8 cellular contexts compared by ENCODE assay signal in genomic region chr9:137190315-137190853, GRCh38. TPM values are rescaled to one million over a fixed set of nuclear protein-coding genes. Genes with fewer than 3 reads are reported as not detected.
DNase-seq lines count a peak whose midpoint lies in the region; ATAC-seq and TF ChIP-seq lines count a peak whose summit lies in the region.

No MANE protein-coding gene starts in this region.

- H3K4me1 ChIP-seq in foreskin keratinocyte, result peaks cover 3% of the 10 kb centered on the region
- H3K4me1 ChIP-seq in stomach, result peaks cover 49 to 90% (median 87%) of the 10 kb centered on the region in 4 donors

- DNase-seq in activated T-cell treated with anti-CD3 and anti-CD28 coated beads, Interleukin-2, amount 50 U/mL, for 24 hours, result no peak
- DNase-seq in activated T-cell treated with anti-CD3 and anti-CD28 coated beads for 4 hours (no peak), activated B cell treated with CpG ODN at 0.5 μM for 24 hours (no peak), foreskin keratinocyte (no peak), stomach (peak; percentile 53), NCI-H510A (lab: John Stamatoyannopoulos, UW) (no peak)
- DNase-seq in stimulated activated CD8-positive, alpha-beta memory T cell treated with anti-CD3 and anti-CD28 coated beads, Interleukin-4, amount 100 ng/mL, for 48 hours, result no peak

- H3K36me3 ChIP-seq in stomach, result peaks cover 21 to 50% (median 46%) of the 10 kb centered on the region in 4 donors

- peak overlapping the region; percentile 97 for H3K27ac Mint-ChIP-seq in activated T-cell treated with anti-CD3 and anti-CD28 coated beads, Interleukin-2, amount 50 U/mL, for 24 hours
- peak overlapping the region; percentile 41 for H3K27ac Mint-ChIP-seq in activated B cell treated with CpG ODN at 0.5 μM for 24 hours

- ATAC-seq in activated B cell treated with CpG ODN at 0.5 μM for 24 hours (ENCODE audit: low read depth) (no peak), foreskin keratinocyte (no peak), GM18505 (IDR thresholded peaks at IDR 0.05; ENCODE audit: unreplicated experiment) (no peak)

- no peak for TF ChIP-seq POLR2A in stomach (IDR thresholded peaks at IDR 0.05)
- TF ChIP-seq POLR2A in GM18505 (IDR thresholded peaks at IDR 0.05; ENCODE audit: borderline replicate concordance, extremely low read depth, insufficient read depth, insufficient read length), result no peak

- POLR2A ChIA-PET in activated B cell treated with CpG ODN at 0.5 μM for 24 hours (lab: Charles Lee), result interaction anchor here (0.6 to 4.4 kb wide), 7 partner anchors 8 to 64 kb away, joined by 8 to 49 read pairs (median 17); partner anchors contain the start of genes NDOR1, RNF224, TMEM203 and TPRN

- H3K4me1 Mint-ChIP-seq in activated T-cell treated with anti-CD3 and anti-CD28 coated beads, Interleukin-2, amount 50 U/mL, for 24 hours (ENCODE audit: low read depth), result peaks cover 45% of the 10 kb centered on the region
- H3K4me1 Mint-ChIP-seq in activated B cell treated with CpG ODN at 0.5 μM for 24 hours, result peaks cover 36% of the 10 kb centered on the region

- H3K27ac ChIP-seq in foreskin keratinocyte, result no peak overlapping the region
- H3K27ac ChIP-seq in stomach, result peak overlapping the region; percentile 96 to 97 (median 96)

- no peak for TF ChIP-seq CTCF in activated B cell treated with CpG ODN at 0.5 μM for 24 hours (IDR thresholded peaks at IDR 0.05)
- peak; percentile 14 for TF ChIP-seq CTCF in foreskin keratinocyte (conservative IDR thresholded peaks at IDR 0.05)
- TF ChIP-seq CTCF in stomach (IDR thresholded peaks at IDR 0.05), result no peak

- CTCF ChIA-PET in activated B cell treated with CpG ODN at 0.5 μM for 24 hours (lab: Charles Lee), result interaction anchor here (1.4 to 2.0 kb wide), 3 partner anchors 14 to 46 kb away, joined by 3 to 8 read pairs (median 7); no protein-coding TSS in a partner anchor

- H3K27me3 Mint-ChIP-seq in activated T-cell treated with anti-CD3 and anti-CD28 coated beads, Interleukin-2, amount 50 U/mL, for 24 hours, result no peaks in the 10 kb centered on the region
- H3K27me3 Mint-ChIP-seq in activated B cell treated with CpG ODN at 0.5 μM for 24 hours, result no peaks in the 10 kb centered on the region

- WGBS in stomach, 5 donors, result 29 to 58% (median 46%) methylated on average over 4 to 9 of the region's 9 CpGs

- H3K27me3 ChIP-seq in foreskin keratinocyte, result no peaks in the 10 kb centered on the region
- H3K27me3 ChIP-seq in stomach, result no peaks in the 10 kb centered on the region

- intact Hi-C loops in activated B cell treated with CpG ODN at 0.5 μM for 24 hours (cut with micrococcal nuclease), result no loop called here
- intact Hi-C loops in stomach (cut with DNase I; ENCODE audit: low total_unique reads), result no loop called here

- H3K9me3 Mint-ChIP-seq in activated T-cell treated with anti-CD3 and anti-CD28 coated beads, Interleukin-2, amount 50 U/mL, for 24 hours, result no peaks in the 10 kb centered on the region
- no peaks in the 10 kb centered on the region for H3K9me3 Mint-ChIP-seq in activated B cell treated with CpG ODN at 0.5 μM for 24 hours

- peak overlapping the region; percentile 96 for H3K4me3 Mint-ChIP-seq in activated T-cell treated with anti-CD3 and anti-CD28 coated beads, Interleukin-2, amount 50 U/mL, for 24 hours
- peak overlapping the region; percentile 64 for H3K4me3 Mint-ChIP-seq in activated B cell treated with CpG ODN at 0.5 μM for 24 hours

- peaks cover 55% of the 10 kb centered on the region for H3K36me3 Mint-ChIP-seq in activated T-cell treated with anti-CD3 and anti-CD28 coated beads, Interleukin-2, amount 50 U/mL, for 24 hours (ENCODE audit: low read depth)
- peaks cover 37% of the 10 kb centered on the region for H3K36me3 Mint-ChIP-seq in activated B cell treated with CpG ODN at 0.5 μM for 24 hours (ENCODE audit: low read depth)

- no peak for TF ChIP-seq EP300 in stomach (IDR thresholded peaks at IDR 0.05)

- peak overlapping the region in 3 of 4 donors; percentile 96 to 99 (median 98) for H3K4me3 ChIP-seq in stomach

- no peaks in the 10 kb centered on the region for H3K9me3 ChIP-seq in stomach

RNA-seq across cellular contexts. Expression of gene SSNA1, which starts 1.9 kb away (rescaled TPM):
- 71.9 and 76.8 TPM in 2 replicates for total RNA-seq in activated B cell treated with CpG ODN at 0.5 μM for 24 hours
- total RNA-seq in foreskin keratinocyte, result 98.8 and 102 TPM in 2 replicates
- 174 and 179 TPM in 2 replicates for polyA plus RNA-seq in foreskin keratinocyte
- 100 to 1,000 TPM in 2 of 5 donors, 10 to 100 TPM in 3; 28.1 to 154 (median 81.4) TPM for total RNA-seq in stomach
- 100 to 1,000 TPM; 118 to 146 (median 135) TPM for polyA plus RNA-seq in stomach

RNA-seq across cellular contexts. Expression of gene ANAPC2, which starts 2.0 kb away (rescaled TPM):
- 75.7 and 93.9 TPM in 2 replicates for total RNA-seq in activated B cell treated with CpG ODN at 0.5 μM for 24 hours
- 20.8 TPM in 2 replicates for total RNA-seq in foreskin keratinocyte
- polyA plus RNA-seq in foreskin keratinocyte, result 16.4 and 17.2 TPM in 2 replicates
- 100 to 1,000 TPM in 1 of 5 donors, 10 to 100 TPM in 4; 35.8 to 147 (median 42.9) TPM for total RNA-seq in stomach
- 10 to 100 TPM; 26.1 to 45.0 (median 40.7) TPM for polyA plus RNA-seq in stomach

RNA-seq across cellular contexts. Expression of gene TPRN, which starts 10.2 kb away (rescaled TPM):
- total RNA-seq in activated B cell treated with CpG ODN at 0.5 μM for 24 hours, result 9.3 and 11.4 TPM in 2 replicates
- total RNA-seq in foreskin keratinocyte, result 6.2 and 6.6 TPM in 2 replicates
- polyA plus RNA-seq in foreskin keratinocyte, result 6.1 TPM in 2 replicates
- total RNA-seq in stomach, result 100 to 1,000 TPM in 1 of 5 donors, 10 to 100 TPM in 3, 1 to 10 TPM in 1; 8.8 to 161 (median 25.0) TPM
- polyA plus RNA-seq in stomach, result 10 to 100 TPM; 23.5 to 36.9 (median 24.3) TPM

RNA-seq across cellular contexts. Expression of gene TMEM203, which starts 15.1 kb away (rescaled TPM):
- total RNA-seq in activated B cell treated with CpG ODN at 0.5 μM for 24 hours (32.7 and 34.1 TPM in 2 replicates), foreskin keratinocyte (30.5 and 30.8 TPM in 2 replicates), stomach (10 to 100 TPM; 20.6 to 33.5 (median 28.0) TPM)
- polyA plus RNA-seq in foreskin keratinocyte (39.3 and 41.7 TPM in 2 replicates), stomach (10 to 100 TPM; 29.3 to 37.0 (median 35.6) TPM)

RNA-seq across cellular contexts. Expression of gene NDOR1, which starts 15.1 kb away (rescaled TPM):
- total RNA-seq in activated B cell treated with CpG ODN at 0.5 μM for 24 hours, result 27.5 and 38.7 TPM in 2 replicates
- total RNA-seq in foreskin keratinocyte, result 12.4 and 14.6 TPM in 2 replicates
- 12.1 and 12.8 TPM in 2 replicates for polyA plus RNA-seq in foreskin keratinocyte
- total RNA-seq in stomach, result 100 to 1,000 TPM in 1 of 5 donors, 10 to 100 TPM in 2, 1 to 10 TPM in 1, under 1 TPM in 1; 0.89 to 105 (median 15.5) TPM
- polyA plus RNA-seq in stomach, result 1 to 10 TPM; 4.6 to 9.5 (median 6.4) TPM
